ENCODE assay signal across 17 cellular contexts in the genomic region with DNA sequence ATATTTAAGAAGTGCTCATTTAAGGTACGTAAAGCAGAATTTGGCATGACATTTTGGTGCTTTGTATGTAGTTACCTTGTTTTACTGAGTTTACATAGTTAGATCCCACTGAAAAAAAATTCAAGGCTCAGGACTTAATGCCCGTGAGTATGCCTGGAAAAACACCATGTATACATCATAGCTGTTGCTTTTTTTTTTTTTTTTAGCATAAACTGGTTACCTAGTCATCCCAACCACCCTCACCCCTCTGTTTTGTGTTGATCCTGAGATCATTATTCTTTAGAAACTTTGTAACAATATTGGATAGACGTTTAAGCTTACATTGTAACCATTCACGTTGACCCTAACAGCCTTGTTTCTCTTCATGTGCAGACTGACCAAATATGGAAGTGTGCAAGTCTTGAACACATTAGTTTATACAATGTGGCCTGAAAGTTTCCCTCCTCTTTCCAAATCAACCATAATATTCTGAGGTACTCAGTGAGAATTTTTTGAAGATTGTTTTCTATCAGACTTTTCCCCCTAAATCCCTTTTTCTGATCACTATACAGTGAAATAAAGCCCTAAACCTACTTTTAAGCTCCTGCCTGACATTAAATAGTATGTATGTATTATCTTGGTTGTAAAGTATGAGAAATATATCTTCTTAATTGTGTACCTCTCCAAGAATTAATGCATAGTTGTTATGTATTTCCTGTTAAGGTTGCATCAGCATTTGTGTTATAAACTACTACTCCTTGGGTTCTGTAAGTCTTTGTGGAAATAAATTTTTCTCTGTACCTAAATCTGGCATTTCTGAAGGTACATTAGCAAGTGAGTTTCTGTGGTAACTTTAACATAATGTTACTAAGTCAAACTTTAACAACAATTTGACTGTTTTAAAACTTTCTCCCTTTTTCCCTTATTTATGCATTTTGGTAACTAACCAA. TPM values are rescaled to one million over a fixed set of nuclear protein-coding genes. Genes with fewer than 3 reads are reported as not detected.
DNase-seq lines count a peak whose midpoint lies in the region; ATAC-seq, FAIRE-seq and TF ChIP-seq lines count a peak whose summit lies in the region.
"Had no signal": no experiment of that assay in that cellular context is flagged by ENCODE, and none has a peak within 500 bp of the region (broad histone marks: within the 10 kb centered on the region; RNA-seq: fewer than 3 reads in every experiment).

No MANE protein-coding gene starts in this region.

- peaks cover 88% of the 10 kb centered on the region for H3K79me2 ChIP-seq in keratinocyte (ENCODE audit: control insufficient read depth, insufficient read depth, low read length)

- H3K27me3 Mint-ChIP-seq in CD4-positive, alpha-beta T cell, result no peaks in the 10 kb centered on the region
- H3K27me3 Mint-ChIP-seq in activated CD8-positive, alpha-beta T cell treated with anti-CD3 and anti-CD28 coated beads, Interleukin-2, amount 10 ng/mL, durations not matched to agents 7 days and 5 days (ENCODE audit: low read depth), result no peaks in the 10 kb centered on the region
- H3K27me3 Mint-ChIP-seq: activated CD4-positive, alpha-beta memory T cell treated with anti-CD3 and anti-CD28 coated beads, Interleukin-2, amount 10 ng/mL, durations not matched to agents 7 days and 5 days had no signal

- peak overlapping the region; percentile 59 for H3K4me2 ChIP-seq in keratinocyte (ENCODE audit: control insufficient read depth, extremely low read depth, insufficient read depth, low read depth, low read length)

- no peak for ATAC-seq in CD4-positive, alpha-beta T cell (ENCODE audit: poor library complexity)
- ATAC-seq in activated CD8-positive, alpha-beta T cell treated with anti-CD3 and anti-CD28 coated beads, Interleukin-2, amount 10 ng/mL, durations not matched to agents 7 days and 5 days, result no peak
- ATAC-seq in stimulated activated effector memory CD8-positive, alpha-beta T cell treated with anti-CD3 and anti-CD28 coated beads, Interleukin-12 subunit alpha, Interleukin-12 subunit beta, amount 100 ng/mL, for 72 hours, result no peak
- ATAC-seq in upper lobe of right lung, result no peak
- ATAC-seq: Right ventricle myocardium inferior had no signal

- peaks cover 9% of the 10 kb centered on the region for H4K20me1 ChIP-seq in keratinocyte (ENCODE audit: control insufficient read depth, extremely low read depth, insufficient read depth, low read length)

- intact Hi-C loops in CD4-positive, alpha-beta T cell (cut with DNase I, micrococcal nuclease), result loop anchor here in 1 of 2 experiments (5.0 kb wide), 2 partner anchors 42 to 118 kb away; partner anchors contain the start of gene PDCL
- intact Hi-C loops in upper lobe of right lung (cut with DNase I), result no loop called here

- POLR2A ChIA-PET in CD4-positive, alpha-beta T cell (lab: Charles Lee), result no interaction called here
- POLR2A ChIA-PET in HEK293 (lab: Yijun Ruan, JAX) (interaction anchor here (1.3 kb wide), 1 partner anchor 9 kb away, joined by 5 read pairs; no protein-coding TSS in a partner anchor), HEK293T (lab: Yijun Ruan, JAX) (no interaction called here)
- POLR2A ChIA-PET in activated CD8-positive, alpha-beta T cell treated with anti-CD3 and anti-CD28 coated beads, Interleukin-2, amount 10 ng/mL, durations not matched to agents 7 days and 5 days (lab: Charles Lee), result no interaction called here

- peaks cover 25% of the 10 kb centered on the region for H3K36me3 Mint-ChIP-seq in CD4-positive, alpha-beta T cell (ENCODE audit: low read depth)
- H3K36me3 Mint-ChIP-seq in activated CD8-positive, alpha-beta T cell treated with anti-CD3 and anti-CD28 coated beads, Interleukin-2, amount 10 ng/mL, durations not matched to agents 7 days and 5 days (ENCODE audit: low read depth), result peaks cover 9% of the 10 kb centered on the region
- peaks cover 27% of the 10 kb centered on the region for H3K36me3 Mint-ChIP-seq in stimulated activated effector memory CD8-positive, alpha-beta T cell treated with anti-CD3 and anti-CD28 coated beads, Interleukin-12 subunit alpha, Interleukin-12 subunit beta, amount 100 ng/mL, for 72 hours

- H2AFZ ChIP-seq in keratinocyte (ENCODE audit: control insufficient read depth, low read length), result no peak overlapping the region

- H3K9ac ChIP-seq in keratinocyte (ENCODE audit: control insufficient read depth, extremely low read depth, insufficient read depth, low read length), result no peak overlapping the region

- H3K9me3 ChIP-seq in CD4-positive, alpha-beta T cell (ENCODE audit: control insufficient read depth, low read length), result no peaks in the 10 kb centered on the region
- H3K9me3 ChIP-seq in HEK293 (ENCODE audit: control insufficient read depth, insufficient read depth, low read depth, low read length) (no peaks in the 10 kb centered on the region), keratinocyte (ENCODE audit: control insufficient read depth, low read depth, low read length) (no peaks in the 10 kb centered on the region), upper lobe of right lung (no peaks in the 10 kb centered on the region)

- H3K4me1 ChIP-seq in HEK293 (ENCODE audit: control insufficient read depth, insufficient read depth, low read length), result 0 out of 2 replicates have a peak, but pooled peaks cover 2% of the 10 kb centered on the region
- peaks cover 26% of the 10 kb centered on the region for H3K4me1 ChIP-seq in keratinocyte (ENCODE audit: control insufficient read depth, extremely low read depth, insufficient read depth, low read length)
- H3K4me1 ChIP-seq in upper lobe of right lung, result peaks cover 18% of the 10 kb centered on the region

- H3K9me1 ChIP-seq in keratinocyte (ENCODE audit: control insufficient read depth, extremely low read depth, insufficient read depth, low read length), result no peaks in the 10 kb centered on the region

- dilution Hi-C loops in keratinocyte (cut with MboI; ENCODE audit: extremely low pct_ligation_motif_present, low sequenced_read_pairs), result no loop called here

- DNase-seq in CD4-positive, alpha-beta T cell, result no peak
- DNase-seq in activated CD8-positive, alpha-beta T cell treated with anti-CD3 and anti-CD28 coated beads, Interleukin-2, amount 10 ng/mL, durations not matched to agents 7 days and 5 days, result no peak
- DNase-seq in keratinocyte (ENCODE audit: low read depth, low spot score) (no peak), HEK293T (ENCODE audit: extremely low spot score) (no peak), NCI-H1436 (lab: John Stamatoyannopoulos, UW) (no peak), upper lobe of right lung (no peak)
- no peak for DNase-seq in stimulated activated effector memory CD8-positive, alpha-beta T cell treated with anti-CD3 and anti-CD28 coated beads, Interleukin-12 subunit alpha, Interleukin-12 subunit beta, amount 100 ng/mL, for 72 hours (ENCODE audit: low spot score in 2 of 2)
- DNase-seq: activated CD4-positive, alpha-beta memory T cell treated with anti-CD3 and anti-CD28 coated beads, Interleukin-2, amount 10 ng/mL, durations not matched to agents 7 days and 5 days; activated naive CD4-positive, alpha-beta T cell; NCI-H1105; nephron progenitor cell; stimulated activated CD4-positive, alpha-beta T cell treated with anti-CD3 and anti-CD28 coated beads, Interleukin-4, amount 100 ng/mL, for 24 hours had no signal

- no peak overlapping the region for H3K27ac ChIP-seq in CD4-positive, alpha-beta T cell (ENCODE audit: low read depth, low read length)
- H3K27ac ChIP-seq in HEK293 (ENCODE audit: extremely low read depth, low read depth, low read length) (no peak overlapping the region), keratinocyte (ENCODE audit: control insufficient read depth, insufficient read depth, low read length) (peak overlapping the region; percentile 55), upper lobe of right lung (no peak overlapping the region)

- H3K4me3 ChIP-seq in HEK293 (ENCODE audit: low read depth, low read length) (no peak overlapping the region), keratinocyte (ENCODE audit: control insufficient read depth in 2 of 3, extremely low read depth in 1 of 3, insufficient read depth in 2 of 3, low read depth in 1 of 3, low read length in 3 of 3) (no peak overlapping the region), upper lobe of right lung (no peak overlapping the region)

- CTCF ChIA-PET in CD4-positive, alpha-beta T cell (lab: Charles Lee), result no interaction called here
- CTCF ChIA-PET in HEK293 (lab: Yijun Ruan, JAX) (interaction anchor here (0.6 kb wide), 1 partner anchor 9 kb away, joined by 3 read pairs; no protein-coding TSS in a partner anchor), HEK293T (lab: Yijun Ruan, JAX) (no interaction called here)
- CTCF ChIA-PET in activated CD8-positive, alpha-beta T cell treated with anti-CD3 and anti-CD28 coated beads, Interleukin-2, amount 10 ng/mL, durations not matched to agents 7 days and 5 days (lab: Charles Lee), result interaction anchor here (1.6 kb wide), 1 partner anchor 44 kb away, joined by 3 read pairs; no protein-coding TSS in a partner anchor

- peak overlapping the region; percentile 52 for H3K4me3 Mint-ChIP-seq in CD4-positive, alpha-beta T cell
- H3K4me3 Mint-ChIP-seq in activated CD8-positive, alpha-beta T cell treated with anti-CD3 and anti-CD28 coated beads, Interleukin-2, amount 10 ng/mL, durations not matched to agents 7 days and 5 days, result no peak overlapping the region
- no peak overlapping the region for H3K4me3 Mint-ChIP-seq in stimulated activated effector memory CD8-positive, alpha-beta T cell treated with anti-CD3 and anti-CD28 coated beads, Interleukin-12 subunit alpha, Interleukin-12 subunit beta, amount 100 ng/mL, for 72 hours
- H3K4me3 Mint-ChIP-seq: activated CD4-positive, alpha-beta memory T cell treated with anti-CD3 and anti-CD28 coated beads, Interleukin-2, amount 10 ng/mL, durations not matched to agents 7 days and 5 days; nephron progenitor cell had no signal

- H3K27me3 ChIP-seq in CD4-positive, alpha-beta T cell (ENCODE audit: control insufficient read depth, insufficient read depth, low read length), result no peaks in the 10 kb centered on the region
- H3K27me3 ChIP-seq in keratinocyte (ENCODE audit: control insufficient read depth, extremely low read depth, insufficient read depth, low read length), result no peaks in the 10 kb centered on the region
- H3K27me3 ChIP-seq in upper lobe of right lung, result no peaks in the 10 kb centered on the region

- no peaks in the 10 kb centered on the region for H3K9me3 Mint-ChIP-seq in CD4-positive, alpha-beta T cell
- no peaks in the 10 kb centered on the region for H3K9me3 Mint-ChIP-seq in activated CD8-positive, alpha-beta T cell treated with anti-CD3 and anti-CD28 coated beads, Interleukin-2, amount 10 ng/mL, durations not matched to agents 7 days and 5 days (ENCODE audit: insufficient read depth)
- H3K9me3 Mint-ChIP-seq in stimulated activated effector memory CD8-positive, alpha-beta T cell treated with anti-CD3 and anti-CD28 coated beads, Interleukin-12 subunit alpha, Interleukin-12 subunit beta, amount 100 ng/mL, for 72 hours, result no peaks in the 10 kb centered on the region
- H3K9me3 Mint-ChIP-seq: activated CD4-positive, alpha-beta memory T cell treated with anti-CD3 and anti-CD28 coated beads, Interleukin-2, amount 10 ng/mL, durations not matched to agents 7 days and 5 days; nephron progenitor cell had no signal

- no peak for FAIRE-seq in keratinocyte (lab: Jason Lieb, UNC)
- FAIRE-seq: bronchial epithelial cell, GM18507, urothelium cell line had no signal

- H3K36me3 ChIP-seq in HEK293 (ENCODE audit: control insufficient read depth in 2 of 2, insufficient read depth in 1 of 2, low read length in 2 of 2), result peaks cover 0 to 4% of the 10 kb centered on the region in 2 experiments; a peak in 1 of 3 replicates
- H3K36me3 ChIP-seq in keratinocyte (ENCODE audit: control insufficient read depth in 2 of 2, extremely low read depth in 1 of 2, insufficient read depth in 2 of 2, low read length in 2 of 2), result no peaks in the 10 kb centered on the region
- H3K36me3 ChIP-seq in upper lobe of right lung, result no peaks in the 10 kb centered on the region

- H3K27ac Mint-ChIP-seq in CD4-positive, alpha-beta T cell, result peak overlapping the region; percentile 30
- H3K27ac Mint-ChIP-seq in activated CD8-positive, alpha-beta T cell treated with anti-CD3 and anti-CD28 coated beads, Interleukin-2, amount 10 ng/mL, durations not matched to agents 7 days and 5 days, result peak overlapping the region; percentile 27
- H3K27ac Mint-ChIP-seq in stimulated activated effector memory CD8-positive, alpha-beta T cell treated with anti-CD3 and anti-CD28 coated beads, Interleukin-12 subunit alpha, Interleukin-12 subunit beta, amount 100 ng/mL, for 72 hours, result no peak overlapping the region
- H3K27ac Mint-ChIP-seq: activated CD4-positive, alpha-beta memory T cell treated with anti-CD3 and anti-CD28 coated beads, Interleukin-2, amount 10 ng/mL, durations not matched to agents 7 days and 5 days; nephron progenitor cell had no signal

- peaks cover 63% of the 10 kb centered on the region for H3K4me1 Mint-ChIP-seq in CD4-positive, alpha-beta T cell (ENCODE audit: low read depth)
- H3K4me1 Mint-ChIP-seq in activated CD8-positive, alpha-beta T cell treated with anti-CD3 and anti-CD28 coated beads, Interleukin-2, amount 10 ng/mL, durations not matched to agents 7 days and 5 days (ENCODE audit: low read depth), result peaks cover 55% of the 10 kb centered on the region
- peaks cover 31% of the 10 kb centered on the region for H3K4me1 Mint-ChIP-seq in stimulated activated effector memory CD8-positive, alpha-beta T cell treated with anti-CD3 and anti-CD28 coated beads, Interleukin-12 subunit alpha, Interleukin-12 subunit beta, amount 100 ng/mL, for 72 hours

- TF ChIP-seq CTCF in CD4-positive, alpha-beta T cell (IDR thresholded peaks at IDR 0.05), result no peak
- no peak for TF ChIP-seq CTCF in HEK293 (tag by site-specific recombination; IDR thresholded peaks at IDR 0.05)
- TF ChIP-seq CTCF in keratinocyte (optimal IDR thresholded peaks at IDR 0.05 in 1 of 3, IDR thresholded peaks at IDR 0.05 in 1 of 3, conservative IDR thresholded peaks at IDR 0.05 in 1 of 3; ENCODE audit: extremely low read depth in 1 of 3, insufficient read depth in 2 of 3, low read length in 3 of 3), result no peak
- TF ChIP-seq CTCF in upper lobe of right lung (IDR thresholded peaks at IDR 0.05), result no peak

RNA-seq across cellular contexts. Expression of gene RABGAP1, which starts 4.4 kb away (rescaled TPM):
- total RNA-seq in CD4-positive, alpha-beta T cell, result 10 to 100 TPM; 20.6 to 24.9 TPM
- 10 to 100 TPM; 27.8 to 28.0 TPM for total RNA-seq in activated CD8-positive, alpha-beta T cell treated with anti-CD3 and anti-CD28 coated beads, Interleukin-2, amount 10 ng/mL, durations not matched to agents 7 days and 5 days
- 32.9 to 40.6 TPM (median 34.1 TPM) in 3 replicates for polyA plus RNA-seq in keratinocyte
- polyA plus RNA-seq in keratinocyte (2011; ENCODE audit: low read depth), result 64.4 TPM
- 18.3 and 36.3 TPM in 2 replicates for polyA plus RNA-seq in keratinocyte (2011; cell fraction: cytosol; rRNA removed)
- polyA plus RNA-seq in keratinocyte (2011; cell fraction: nucleus; rRNA removed), result 41.7 and 47.8 TPM in 2 replicates
- 21.8 and 23.2 TPM in 2 replicates for polyA plus RNA-seq in keratinocyte (2012; ENCODE audit: low replicate concordance)
- polyA minus RNA-seq in keratinocyte, result 27.1 to 66.3 TPM (median 50.6 TPM) in 3 replicates
- 17.6 TPM for polyA minus RNA-seq in keratinocyte (2011; cell fraction: cytosol; rRNA and poly(A)+ RNA removed)
- 43.5 and 88.0 TPM in 2 replicates for polyA minus RNA-seq in keratinocyte (2011; cell fraction: nucleus; rRNA and poly(A)+ RNA removed)
- total RNA-seq in upper lobe of right lung, result 58.6 TPM

RNA-seq across cellular contexts. Expression of gene ZBTB26, which starts 13.9 kb away (rescaled TPM):
- total RNA-seq in CD4-positive, alpha-beta T cell, result 1 to 10 TPM; 4.8 to 6.0 TPM
- 1 to 10 TPM; 6.6 to 7.1 TPM for total RNA-seq in activated CD8-positive, alpha-beta T cell treated with anti-CD3 and anti-CD28 coated beads, Interleukin-2, amount 10 ng/mL, durations not matched to agents 7 days and 5 days
- polyA plus RNA-seq in keratinocyte, result 2.4 to 4.1 TPM (median 2.7 TPM) in 3 replicates
- polyA plus RNA-seq in keratinocyte (2011; ENCODE audit: low read depth), result 0.65 TPM
- polyA plus RNA-seq in keratinocyte (2011; cell fraction: cytosol; rRNA removed), result 1.1 and 2.2 TPM in 2 replicates
- 6.1 and 7.3 TPM in 2 replicates for polyA plus RNA-seq in keratinocyte (2011; cell fraction: nucleus; rRNA removed)
- polyA plus RNA-seq in keratinocyte (2012; ENCODE audit: low replicate concordance), result 1.4 and 1.5 TPM in 2 replicates
- 0.26 to 3.8 TPM (median 2.4 TPM) in 3 replicates for polyA minus RNA-seq in keratinocyte
- 0.77 TPM for polyA minus RNA-seq in keratinocyte (2011; cell fraction: cytosol; rRNA and poly(A)+ RNA removed)
- 2.1 and 3.3 TPM in 2 replicates for polyA minus RNA-seq in keratinocyte (2011; cell fraction: nucleus; rRNA and poly(A)+ RNA removed)
- 8.2 TPM for total RNA-seq in upper lobe of right lung

RNA-seq across cellular contexts. Expression of gene ZBTB6, which starts 32.1 kb away (rescaled TPM):
- 1 to 10 TPM; 3.6 to 3.9 TPM for total RNA-seq in CD4-positive, alpha-beta T cell
- total RNA-seq in activated CD8-positive, alpha-beta T cell treated with anti-CD3 and anti-CD28 coated beads, Interleukin-2, amount 10 ng/mL, durations not matched to agents 7 days and 5 days, result 1 to 10 TPM; 9.1 to 9.3 TPM
- polyA plus RNA-seq in keratinocyte, result 4.9 to 7.3 TPM (median 5.7 TPM) in 3 replicates
- 2.5 TPM for polyA plus RNA-seq in keratinocyte (2011; ENCODE audit: low read depth)
- polyA plus RNA-seq in keratinocyte (2011; cell fraction: cytosol; rRNA removed), result 2.1 and 4.8 TPM in 2 replicates
- polyA plus RNA-seq in keratinocyte (2011; cell fraction: nucleus; rRNA removed), result 4.5 and 5.5 TPM in 2 replicates
- 3.6 and 6.3 TPM in 2 replicates for polyA plus RNA-seq in keratinocyte (2012; ENCODE audit: low replicate concordance)
- polyA minus RNA-seq in keratinocyte, result 1.0 to 9.0 TPM (median 6.3 TPM) in 3 replicates
- 3.5 TPM for polyA minus RNA-seq in keratinocyte (2011; cell fraction: cytosol; rRNA and poly(A)+ RNA removed)
- 7.1 and 12.3 TPM in 2 replicates for polyA minus RNA-seq in keratinocyte (2011; cell fraction: nucleus; rRNA and poly(A)+ RNA removed)
- total RNA-seq in upper lobe of right lung, result 8.0 TPM

RNA-seq across cellular contexts. Expression of gene RC3H2, which starts 40.1 kb away (rescaled TPM):
- total RNA-seq in CD4-positive, alpha-beta T cell, result 10 to 100 TPM; 85.2 to 86.8 TPM
- 10 to 100 TPM; 40.3 to 43.6 TPM for total RNA-seq in activated CD8-positive, alpha-beta T cell treated with anti-CD3 and anti-CD28 coated beads, Interleukin-2, amount 10 ng/mL, durations not matched to agents 7 days and 5 days
- 31.0 to 35.0 TPM (median 34.2 TPM) in 3 replicates for polyA plus RNA-seq in keratinocyte
- 15.1 TPM for polyA plus RNA-seq in keratinocyte (2011; ENCODE audit: low read depth)
- polyA plus RNA-seq in keratinocyte (2011; cell fraction: cytosol; rRNA removed), result 19.9 and 37.4 TPM in 2 replicates
- 28.8 and 32.6 TPM in 2 replicates for polyA plus RNA-seq in keratinocyte (2011; cell fraction: nucleus; rRNA removed)
- polyA plus RNA-seq in keratinocyte (2012; ENCODE audit: low replicate concordance), result 15.4 and 23.0 TPM in 2 replicates
- polyA minus RNA-seq in keratinocyte, result 30.9 to 108 TPM (median 90.8 TPM) in 3 replicates
- polyA minus RNA-seq in keratinocyte (2011; cell fraction: cytosol; rRNA and poly(A)+ RNA removed), result 55.1 TPM
- polyA minus RNA-seq in keratinocyte (2011; cell fraction: nucleus; rRNA and poly(A)+ RNA removed), result 53.1 and 89.8 TPM in 2 replicates
- total RNA-seq in upper lobe of right lung, result 44.3 TPM

Comparison
In these comparisons a context has a peak if more than half of its experiments do, and no peak if none do; other contexts are left out.
1. CTCF ChIA-PET loops: an anchor here in HEK293 (0.6 kb wide) and activated CD8-positive, alpha-beta T cell treated with anti-CD3 and anti-CD28 coated beads, Interleukin-2, amount 10 ng/mL, durations not matched to agents 7 days and 5 days (1.6 kb wide); none called in CD4-positive, alpha-beta T cell and HEK293T.